1 cellular context compared by ENCODE assay signal in genomic region chr11:206516-207212, GRCh38.
TF ChIP-seq lines count a peak whose summit lies in the region.

No MANE protein-coding gene starts in this region.

TF ChIP-seq in endothelial cell of umbilical vein, 7 proteins besides CTCF, POLR2A, EP300 and RAD21:
- no peak for TF ChIP-seq EZH2 (IDR thresholded peaks at IDR 0.05; ENCODE audit: borderline replicate concordance, low read depth, low read length, severe bottlenecking)
- TF ChIP-seq, protein P1, sequence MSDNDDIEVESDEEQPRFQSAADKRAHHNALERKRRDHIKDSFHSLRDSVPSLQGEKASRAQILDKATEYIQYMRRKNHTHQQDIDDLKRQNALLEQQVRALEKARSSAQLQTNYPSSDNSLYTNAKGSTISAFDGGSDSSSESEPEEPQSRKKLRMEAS (IDR thresholded peaks at IDR 0.05; ENCODE audit: insufficient read depth, insufficient read length): no peak
- TF ChIP-seq GATA2 (IDR thresholded peaks at IDR 0.05; ENCODE audit: insufficient read depth, insufficient read length, low read depth, low read length): no peak
- no peak for TF ChIP-seq JUN (IDR thresholded peaks at IDR 0.05; ENCODE audit: borderline replicate concordance, insufficient read depth, insufficient read length, low read depth)
- TF ChIP-seq POLR2AphosphoS5 (IDR thresholded peaks at IDR 0.05; ENCODE audit: insufficient read depth, low read depth, low read length): no peak
- no peak for TF ChIP-seq FOS (IDR thresholded peaks at IDR 0.05; ENCODE audit: borderline replicate concordance, insufficient read depth, low read length)
- no peak for TF ChIP-seq MYC (IDR thresholded peaks at IDR 0.05; ENCODE audit: low read depth, low read length)
